Comparison of ENCODE assay signal across 1 cellular context in the genomic region with DNA sequence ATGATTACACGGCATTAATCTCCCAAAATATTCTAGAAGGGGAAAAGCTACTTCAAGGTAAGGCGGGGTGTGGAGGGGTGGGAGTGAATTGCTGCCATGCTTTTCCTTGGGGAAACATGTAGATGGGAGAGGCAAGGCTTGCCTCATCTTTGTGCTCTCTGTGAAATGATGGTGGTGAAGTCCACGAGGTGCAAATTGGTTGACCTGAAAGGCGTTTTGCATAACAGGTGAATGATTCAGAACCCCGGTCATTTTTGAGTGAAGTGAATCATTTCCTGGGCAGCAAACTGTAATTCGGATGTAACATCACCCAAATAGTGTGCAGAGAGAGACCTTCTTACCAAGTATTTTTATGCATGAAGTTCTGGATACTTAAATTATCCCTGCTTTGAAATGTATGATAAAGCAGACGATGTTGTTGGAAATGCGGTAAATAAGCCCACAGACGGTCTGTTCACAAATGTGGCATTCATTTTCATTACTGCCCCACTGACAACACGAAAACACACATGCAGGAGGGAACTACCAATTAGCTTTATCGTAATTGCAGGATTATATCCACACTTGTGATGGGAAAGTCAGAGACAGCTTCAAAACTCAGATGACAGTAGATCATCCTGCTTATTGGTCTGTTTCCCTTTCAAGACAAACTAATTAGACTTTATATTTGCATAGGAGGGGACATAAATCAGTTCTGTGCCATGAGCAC.
TF ChIP-seq lines count a peak whose summit lies in the region.

No MANE protein-coding gene starts in this region.

TF ChIP-seq in GM23338, 12 proteins besides CTCF, POLR2A, EP300 and RAD21:
- TF ChIP-seq POLR2AphosphoS5 (IDR thresholded peaks at IDR 0.05; ENCODE audit: low read depth) (no peak), NANOG (IDR thresholded peaks at IDR 0.05; ENCODE audit: borderline replicate concordance) (no peak), CREB1 (CRISPR knock-in tag; IDR thresholded peaks at IDR 0.05; ENCODE audit: low read depth) (no peak), ZNF331 (CRISPR knock-in tag; IDR thresholded peaks at IDR 0.05; ENCODE audit: low read depth) (no peak), EZH2 (IDR thresholded peaks at IDR 0.05; ENCODE audit: low read depth, unreplicated experiment) (no peak), EZH2phosphoT487 (IDR thresholded peaks at IDR 0.05; ENCODE audit: unreplicated experiment) (no peak), JUNB (IDR thresholded peaks at IDR 0.05; ENCODE audit: unreplicated experiment) (no peak)
- TF ChIP-seq, protein P1, sequence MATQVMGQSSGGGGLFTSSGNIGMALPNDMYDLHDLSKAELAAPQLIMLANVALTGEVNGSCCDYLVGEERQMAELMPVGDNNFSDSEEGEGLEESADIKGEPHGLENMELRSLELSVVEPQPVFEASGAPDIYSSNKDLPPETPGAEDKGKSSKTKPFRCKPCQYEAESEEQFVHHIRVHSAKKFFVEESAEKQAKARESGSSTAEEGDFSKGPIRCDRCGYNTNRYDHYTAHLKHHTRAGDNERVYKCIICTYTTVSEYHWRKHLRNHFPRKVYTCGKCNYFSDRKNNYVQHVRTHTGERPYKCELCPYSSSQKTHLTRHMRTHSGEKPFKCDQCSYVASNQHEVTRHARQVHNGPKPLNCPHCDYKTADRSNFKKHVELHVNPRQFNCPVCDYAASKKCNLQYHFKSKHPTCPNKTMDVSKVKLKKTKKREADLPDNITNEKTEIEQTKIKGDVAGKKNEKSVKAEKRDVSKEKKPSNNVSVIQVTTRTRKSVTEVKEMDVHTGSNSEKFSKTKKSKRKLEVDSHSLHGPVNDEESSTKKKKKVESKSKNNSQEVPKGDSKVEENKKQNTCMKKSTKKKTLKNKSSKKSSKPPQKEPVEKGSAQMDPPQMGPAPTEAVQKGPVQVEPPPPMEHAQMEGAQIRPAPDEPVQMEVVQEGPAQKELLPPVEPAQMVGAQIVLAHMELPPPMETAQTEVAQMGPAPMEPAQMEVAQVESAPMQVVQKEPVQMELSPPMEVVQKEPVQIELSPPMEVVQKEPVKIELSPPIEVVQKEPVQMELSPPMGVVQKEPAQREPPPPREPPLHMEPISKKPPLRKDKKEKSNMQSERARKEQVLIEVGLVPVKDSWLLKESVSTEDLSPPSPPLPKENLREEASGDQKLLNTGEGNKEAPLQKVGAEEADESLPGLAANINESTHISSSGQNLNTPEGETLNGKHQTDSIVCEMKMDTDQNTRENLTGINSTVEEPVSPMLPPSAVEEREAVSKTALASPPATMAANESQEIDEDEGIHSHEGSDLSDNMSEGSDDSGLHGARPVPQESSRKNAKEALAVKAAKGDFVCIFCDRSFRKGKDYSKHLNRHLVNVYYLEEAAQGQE (IDR thresholded peaks at IDR 0.05; ENCODE audit: unreplicated experiment), result no peak
- TF ChIP-seq, protein P2, sequence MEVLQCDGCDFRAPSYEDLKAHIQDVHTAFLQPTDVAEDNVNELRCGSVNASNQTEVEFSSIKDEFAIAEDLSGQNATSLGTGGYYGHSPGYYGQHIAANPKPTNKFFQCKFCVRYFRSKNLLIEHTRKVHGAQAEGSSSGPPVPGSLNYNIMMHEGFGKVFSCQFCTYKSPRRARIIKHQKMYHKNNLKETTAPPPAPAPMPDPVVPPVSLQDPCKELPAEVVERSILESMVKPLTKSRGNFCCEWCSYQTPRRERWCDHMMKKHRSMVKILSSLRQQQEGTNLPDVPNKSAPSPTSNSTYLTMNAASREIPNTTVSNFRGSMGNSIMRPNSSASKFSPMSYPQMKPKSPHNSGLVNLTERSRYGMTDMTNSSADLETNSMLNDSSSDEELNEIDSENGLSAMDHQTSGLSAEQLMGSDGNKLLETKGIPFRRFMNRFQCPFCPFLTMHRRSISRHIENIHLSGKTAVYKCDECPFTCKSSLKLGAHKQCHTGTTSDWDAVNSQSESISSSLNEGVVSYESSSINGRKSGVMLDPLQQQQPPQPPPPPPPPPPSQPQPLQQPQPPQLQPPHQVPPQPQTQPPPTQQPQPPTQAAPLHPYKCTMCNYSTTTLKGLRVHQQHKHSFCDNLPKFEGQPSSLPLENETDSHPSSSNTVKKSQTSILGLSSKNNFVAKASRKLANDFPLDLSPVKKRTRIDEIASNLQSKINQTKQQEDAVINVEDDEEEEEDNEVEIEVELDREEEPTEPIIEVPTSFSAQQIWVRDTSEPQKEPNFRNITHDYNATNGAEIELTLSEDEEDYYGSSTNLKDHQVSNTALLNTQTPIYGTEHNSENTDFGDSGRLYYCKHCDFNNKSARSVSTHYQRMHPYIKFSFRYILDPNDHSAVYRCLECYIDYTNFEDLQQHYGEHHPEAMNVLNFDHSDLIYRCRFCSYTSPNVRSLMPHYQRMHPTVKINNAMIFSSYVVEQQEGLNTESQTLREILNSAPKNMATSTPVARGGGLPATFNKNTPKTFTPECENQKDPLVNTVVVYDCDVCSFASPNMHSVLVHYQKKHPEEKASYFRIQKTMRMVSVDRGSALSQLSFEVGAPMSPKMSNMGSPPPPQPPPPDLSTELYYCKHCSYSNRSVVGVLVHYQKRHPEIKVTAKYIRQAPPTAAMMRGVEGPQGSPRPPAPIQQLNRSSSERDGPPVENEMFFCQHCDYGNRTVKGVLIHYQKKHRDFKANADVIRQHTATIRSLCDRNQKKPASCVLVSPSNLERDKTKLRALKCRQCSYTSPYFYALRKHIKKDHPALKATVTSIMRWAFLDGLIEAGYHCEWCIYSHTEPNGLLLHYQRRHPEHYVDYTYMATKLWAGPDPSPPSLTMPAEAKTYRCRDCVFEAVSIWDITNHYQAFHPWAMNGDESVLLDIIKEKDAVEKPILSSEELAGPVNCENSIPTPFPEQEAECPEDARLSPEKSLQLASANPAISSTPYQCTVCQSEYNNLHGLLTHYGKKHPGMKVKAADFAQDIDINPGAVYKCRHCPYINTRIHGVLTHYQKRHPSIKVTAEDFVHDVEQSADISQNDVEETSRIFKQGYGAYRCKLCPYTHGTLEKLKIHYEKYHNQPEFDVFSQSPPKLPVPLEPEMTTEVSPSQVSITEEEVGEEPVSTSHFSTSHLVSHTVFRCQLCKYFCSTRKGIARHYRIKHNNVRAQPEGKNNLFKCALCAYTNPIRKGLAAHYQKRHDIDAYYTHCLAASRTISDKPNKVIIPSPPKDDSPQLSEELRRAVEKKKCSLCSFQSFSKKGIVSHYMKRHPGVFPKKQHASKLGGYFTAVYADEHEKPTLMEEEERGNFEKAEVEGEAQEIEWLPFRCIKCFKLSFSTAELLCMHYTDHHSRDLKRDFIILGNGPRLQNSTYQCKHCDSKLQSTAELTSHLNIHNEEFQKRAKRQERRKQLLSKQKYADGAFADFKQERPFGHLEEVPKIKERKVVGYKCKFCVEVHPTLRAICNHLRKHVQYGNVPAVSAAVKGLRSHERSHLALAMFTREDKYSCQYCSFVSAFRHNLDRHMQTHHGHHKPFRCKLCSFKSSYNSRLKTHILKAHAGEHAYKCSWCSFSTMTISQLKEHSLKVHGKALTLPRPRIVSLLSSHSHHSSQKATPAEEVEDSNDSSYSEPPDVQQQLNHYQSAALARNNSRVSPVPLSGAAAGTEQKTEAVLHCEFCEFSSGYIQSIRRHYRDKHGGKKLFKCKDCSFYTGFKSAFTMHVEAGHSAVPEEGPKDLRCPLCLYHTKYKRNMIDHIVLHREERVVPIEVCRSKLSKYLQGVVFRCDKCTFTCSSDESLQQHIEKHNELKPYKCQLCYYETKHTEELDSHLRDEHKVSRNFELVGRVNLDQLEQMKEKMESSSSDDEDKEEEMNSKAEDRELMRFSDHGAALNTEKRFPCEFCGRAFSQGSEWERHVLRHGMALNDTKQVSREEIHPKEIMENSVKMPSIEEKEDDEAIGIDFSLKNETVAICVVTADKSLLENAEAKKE (CRISPR knock-in tag; IDR thresholded peaks at IDR 0.05), result no peak
